11 cellular contexts compared by ENCODE assay signal in the genomic region with DNA sequence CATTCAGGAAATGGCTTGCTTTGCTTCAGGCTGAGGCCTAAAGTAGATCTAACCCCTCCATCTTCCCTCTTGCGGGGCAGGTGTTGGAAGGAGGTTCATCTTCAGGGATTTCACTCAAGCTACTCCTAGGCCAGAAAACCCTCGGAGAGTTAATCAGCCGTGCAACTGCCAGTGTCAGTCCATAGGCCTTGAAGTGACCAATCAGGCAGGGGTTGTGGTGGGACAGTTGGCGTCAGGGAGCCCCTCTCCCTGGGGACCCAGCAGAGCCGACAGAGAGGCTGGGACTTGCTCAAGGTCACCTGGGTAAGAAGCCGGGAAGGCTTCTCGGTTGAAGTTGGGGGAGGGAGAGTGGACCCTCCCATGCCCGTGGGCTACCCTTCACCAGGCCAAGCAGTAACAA. TPM values are rescaled to one million over a fixed set of nuclear protein-coding genes. Genes with fewer than 3 reads are reported as not detected.
DNase-seq lines count a peak whose midpoint lies in the region; ATAC-seq, FAIRE-seq and TF ChIP-seq lines count a peak whose summit lies in the region.
"Not testable (repeated sequence)": the region's sequence is repeated elsewhere in the genome, so short reads cannot be mapped to it uniquely, and the experiment has no call there.
"Had no signal": no experiment of that assay in that cellular context is flagged by ENCODE, and none has a peak within 500 bp of the region (broad histone marks: within the 10 kb centered on the region; RNA-seq: fewer than 3 reads in every experiment).

No MANE protein-coding gene starts in this region.

- H3K36me3 ChIP-seq in SJCRH30; hepatocyte (replicated peaks; ENCODE audit: insufficient read depth, low read depth): not testable (repeated sequence)

- DNase-seq in A549 (ENCODE audit: low read depth in 1 of 2, low spot score in 1 of 2); Calu3; hepatocyte (ENCODE audit: low spot score); nephron progenitor cell; stimulated activated naive B cell treated with anti-CD40 and anti-IgM and Interleukin-4, amounts not matched to agents 10 μg/mL and 1 μg/mL and 100 μg/mL, for 72 hours: not testable (repeated sequence)
- DNase-seq in SJCRH30, result peak in 1 of 2 experiments; percentile 65
- peak; percentile 30 for DNase-seq in chondrocyte (ENCODE audit: low spot score)

- H3K4me1 Mint-ChIP-seq in Calu3 (ENCODE audit: low read depth, unreplicated experiment), result peaks cover 22% of the 10 kb centered on the region
- H3K4me1 Mint-ChIP-seq in chondrocyte (ENCODE audit: low read depth), result peaks cover 11% of the 10 kb centered on the region
- H3K4me1 Mint-ChIP-seq in nephron progenitor cell; stimulated activated naive B cell treated with anti-CD40 and anti-IgM and Interleukin-4, amounts not matched to agents 10 μg/mL and 1 μg/mL and 100 μg/mL, for 72 hours: not testable (repeated sequence)

- not testable (repeated sequence) for FAIRE-seq in A549 (lab: Jason Lieb, UNC)

- not testable (repeated sequence) for TF ChIP-seq POLR2A in A549 (IDR thresholded peaks at IDR 0.05; ENCODE audit: low read length)

- CTCF ChIA-PET in A549 (lab: Yijun Ruan, JAX), result not testable (repeated sequence)
- CTCF ChIA-PET in Calu3 (lab: Charles Lee), result interaction anchor here (0.8 kb wide), 1 partner anchor 51 kb away, joined by 3 read pairs; no protein-coding TSS in a partner anchor

- not testable (repeated sequence) for H2AFZ ChIP-seq in hepatocyte

- H3K36me3 Mint-ChIP-seq in Calu3 (ENCODE audit: insufficient read depth, unreplicated experiment), result peaks cover 15% of the 10 kb centered on the region
- H3K36me3 Mint-ChIP-seq in chondrocyte (ENCODE audit: low read depth); nephron progenitor cell (ENCODE audit: low read depth); stimulated activated naive B cell treated with anti-CD40 and anti-IgM and Interleukin-4, amounts not matched to agents 10 μg/mL and 1 μg/mL and 100 μg/mL, for 72 hours: not testable (repeated sequence)

- TF ChIP-seq CTCF in A549 (IDR thresholded peaks at IDR 0.05); Calu3 (IDR thresholded peaks at IDR 0.05; ENCODE audit: unreplicated experiment); chondrocyte (IDR thresholded peaks at IDR 0.05); hepatocyte (IDR thresholded peaks at IDR 0.05; ENCODE audit: poor library complexity); nephron progenitor cell (IDR thresholded peaks at IDR 0.05): not testable (repeated sequence)

- not testable (repeated sequence) for H3K4me3 ChIP-seq in A549, SJCRH30, hepatocyte

- TF ChIP-seq EP300 in A549 (IDR thresholded peaks at IDR 0.05), result not testable (repeated sequence)

- H3K27me3 ChIP-seq in SJCRH30, hepatocyte: not testable (repeated sequence)

- intact Hi-C loops in Calu3 (cut with micrococcal nuclease; ENCODE audit: unreplicated experiment), result not testable (repeated sequence)

- not testable (repeated sequence) for H3K79me2 ChIP-seq in hepatocyte

- not testable (repeated sequence) for H3K4me2 ChIP-seq in A549, hepatocyte

- ATAC-seq in A549; stimulated activated naive B cell treated with anti-CD40 and anti-IgM and Interleukin-4, amounts not matched to agents 10 μg/mL and 1 μg/mL and 100 μg/mL, for 72 hours (replicated peaks): not testable (repeated sequence)

- POLR2A ChIA-PET in A549 (lab: Yijun Ruan, JAX), result not testable (repeated sequence)

- not testable (repeated sequence) for H3K4me3 Mint-ChIP-seq in Calu3 (ENCODE audit: low read depth, unreplicated experiment); chondrocyte (ENCODE audit: unreplicated experiment); nephron progenitor cell; stimulated activated naive B cell treated with anti-CD40 and anti-IgM and Interleukin-4, amounts not matched to agents 10 μg/mL and 1 μg/mL and 100 μg/mL, for 72 hours

- not testable (repeated sequence) for H4K20me1 ChIP-seq in hepatocyte (ENCODE audit: insufficient read depth, poor library complexity, severe bottlenecking)

- BruUV-seq in Calu3 (replicated peaks; lab: Mats Ljungman, UMichigan), result not testable (repeated sequence)

- H3K4me1 ChIP-seq in A549, result peaks cover 13% of the 10 kb centered on the region; the same call in 2 of the 3 replicates
- peaks cover 18% of the 10 kb centered on the region for H3K4me1 ChIP-seq in SJCRH30
- H3K4me1 ChIP-seq in hepatocyte (ENCODE audit: insufficient read depth), result not testable (repeated sequence)

- 95% methylated on average over 8 of the region's 8 CpGs for WGBS in A549 (ENCODE audit: missing lambda C conversion rate)
- WGBS in hepatocyte (ENCODE audit: low lambda C conversion rate, missing lambda C conversion rate), result 71% methylated on average over 8 of the region's 8 CpGs

- H3K27ac Mint-ChIP-seq in Calu3 (ENCODE audit: unreplicated experiment) (peak overlapping the region; percentile 86), nephron progenitor cell (peak overlapping the region; percentile 96)
- H3K27ac Mint-ChIP-seq in chondrocyte (ENCODE audit: unreplicated experiment), result not testable (repeated sequence)
- H3K27ac Mint-ChIP-seq in stimulated activated naive B cell treated with anti-CD40 and anti-IgM and Interleukin-4, amounts not matched to agents 10 μg/mL and 1 μg/mL and 100 μg/mL, for 72 hours, result peak overlapping the region; percentile 21

- H3K9me3 ChIP-seq in A549; SJCRH30 (replicated peaks); hepatocyte (ENCODE audit: low read depth): not testable (repeated sequence)

- not testable (repeated sequence) for H3K9me2 ChIP-seq in hepatocyte (replicated peaks; ENCODE audit: insufficient read depth)

- H3K27ac ChIP-seq in A549 (peak overlapping the region; percentile 69 to 77), SJCRH30 (peak overlapping the region; percentile 56; the same call in 1 of the 2 replicates), hepatocyte (peak overlapping the region; percentile 90)

- not testable (repeated sequence) for H3K9me3 Mint-ChIP-seq in Calu3 (ENCODE audit: low read depth, unreplicated experiment); chondrocyte (ENCODE audit: low read depth); nephron progenitor cell; stimulated activated naive B cell treated with anti-CD40 and anti-IgM and Interleukin-4, amounts not matched to agents 10 μg/mL and 1 μg/mL and 100 μg/mL, for 72 hours

- TF ChIP-seq RAD21 in A549 (conservative IDR thresholded peaks at IDR 0.05 in 1 of 2, IDR thresholded peaks at IDR 0.05 in 1 of 2), result not testable (repeated sequence)

- H3K27me3 Mint-ChIP-seq in Calu3 (ENCODE audit: unreplicated experiment); chondrocyte (ENCODE audit: low read depth); nephron progenitor cell (ENCODE audit: low read depth, poor library complexity): not testable (repeated sequence)
- H3K27me3 Mint-ChIP-seq in stimulated activated naive B cell treated with anti-CD40 and anti-IgM and Interleukin-4, amounts not matched to agents 10 μg/mL and 1 μg/mL and 100 μg/mL, for 72 hours, result peaks cover 11 to 14% of the 10 kb centered on the region in 2 donors

RNA-seq across cellular contexts. Expression of a gene that starts 2.9 kb away (rescaled TPM):
- polyA plus RNA-seq in A549 (2011; rRNA removed) (not detected in 2 replicates), A549 (2017; fragmentation: RNase III; extraction: RNeasy Plus Mini Kit Qiagen cat#74134 plus additional on column Dnase treatment) (not detected in 3 replicates), hepatocyte (not detected in 2 replicates)
- polyA plus RNA-seq in A549 (2012; cell fraction: cytosol; rRNA removed), result not detected in 2 replicates
- polyA plus RNA-seq in A549 (2012; cell fraction: nucleus; rRNA removed), result not detected in 2 replicates
- polyA minus RNA-seq in A549 (2011; rRNA and poly(A)+ RNA removed), result not detected in 2 replicates
- total RNA-seq in Calu3 (2022) (not detected in 2 replicates), chondrocyte (not detected in 3 replicates), hepatocyte (0.33 TPM in 1 of 2 replicates, not detected in the other)
- total RNA-seq in SJCRH30 (2014; rRNA removed; shearing (Covaris generic)), result not detected in 2 replicates
- total RNA-seq: CD4-positive, alpha-beta memory T cell; GM23338; H7; IMR-90 had no signal
- polyA plus RNA-seq: CD4-positive, alpha-beta memory T cell; GM23338; IMR-90 had no signal

RNA-seq across cellular contexts. Expression of a gene that starts 27.5 kb away (rescaled TPM):
- not detected in 2 replicates for polyA plus RNA-seq in A549 (2011; rRNA removed)
- polyA plus RNA-seq in A549 (2012; cell fraction: cytosol; rRNA removed), result 0.04 TPM in 1 of 2 replicates, not detected in the other
- not detected in 2 replicates for polyA plus RNA-seq in A549 (2012; cell fraction: nucleus; rRNA removed)
- not detected in 3 replicates for polyA plus RNA-seq in A549 (2017; fragmentation: RNase III; extraction: RNeasy Plus Mini Kit Qiagen cat#74134 plus additional on column Dnase treatment)
- polyA minus RNA-seq in A549 (2011; rRNA and poly(A)+ RNA removed), result not detected in 2 replicates
- total RNA-seq in Calu3 (2022), result not detected in 2 replicates
- 0.32 TPM in 1 of 2 replicates, not detected in the other for total RNA-seq in SJCRH30 (2014; rRNA removed; shearing (Covaris generic))
- total RNA-seq in chondrocyte, result not detected in 3 replicates
- total RNA-seq in hepatocyte, result 2.2 TPM in 1 of 2 replicates, not detected in the other
- 0.68 TPM in 1 of 2 replicates, not detected in the other for polyA plus RNA-seq in hepatocyte
- total RNA-seq: CD4-positive, alpha-beta memory T cell; GM23338; H7; IMR-90 had no signal
- polyA plus RNA-seq: CD4-positive, alpha-beta memory T cell; GM23338; IMR-90 had no signal

RNA-seq across cellular contexts. Expression of a gene that starts 36.8 kb away (rescaled TPM):
- polyA plus RNA-seq in A549 (2011; rRNA removed) (7.0 and 8.3 TPM in 2 replicates), A549 (2017; fragmentation: RNase III; extraction: RNeasy Plus Mini Kit Qiagen cat#74134 plus additional on column Dnase treatment) (42.7 to 51.6 TPM (median 43.5 TPM) in 3 replicates), hepatocyte (81.2 and 91.2 TPM in 2 replicates)
- 26.3 and 36.6 TPM in 2 replicates for polyA plus RNA-seq in A549 (2012; cell fraction: cytosol; rRNA removed)
- polyA plus RNA-seq in A549 (2012; cell fraction: nucleus; rRNA removed), result 187 and 265 TPM in 2 replicates
- polyA minus RNA-seq in A549 (2011; rRNA and poly(A)+ RNA removed), result 16.1 and 26.1 TPM in 2 replicates
- total RNA-seq in Calu3 (2022) (397 and 398 TPM in 2 replicates), chondrocyte (348 to 488 TPM (median 481 TPM) in 3 replicates), hepatocyte (38.3 and 72.4 TPM in 2 replicates)
- 82.3 and 84.0 TPM in 2 replicates for total RNA-seq in SJCRH30 (2014; rRNA removed; shearing (Covaris generic))
- polyA plus RNA-seq: CD4-positive, alpha-beta memory T cell had no signal
